In genomic region chr1:93744299-93744988, GRCh38 we compare ENCODE assay signal across 1 cellular context.
TF ChIP-seq lines count a peak whose summit lies in the region.

No MANE protein-coding gene starts in this region.

TF ChIP-seq in SK-N-SH treated with all-trans-retinoic acid at 6 μM for 48 hours, 23 proteins besides CTCF, POLR2A, EP300 and RAD21 (continued from another document):
- TF ChIP-seq TOX (CRISPR knock-in tag; IDR thresholded peaks at IDR 0.05; ENCODE audit: borderline replicate concordance) (no peak), RARB (CRISPR knock-in tag; IDR thresholded peaks at IDR 0.05) (no peak), CREB5 (CRISPR knock-in tag; IDR thresholded peaks at IDR 0.05; ENCODE audit: low read depth) (no peak), PPARA (CRISPR knock-in tag; IDR thresholded peaks at IDR 0.05; ENCODE audit: borderline replicate concordance) (no peak), ISL1 (CRISPR knock-in tag; IDR thresholded peaks at IDR 0.05) (no peak), ZFP30 (CRISPR knock-in tag; IDR thresholded peaks at IDR 0.05) (no peak)
